1 cellular context compared by ENCODE assay signal in genomic region chr1:64917328-64917861, GRCh38.
TF ChIP-seq lines count a peak whose summit lies in the region.

No MANE protein-coding gene starts in this region.

TF ChIP-seq in HepG2, 621 proteins besides CTCF, POLR2A, EP300 and RAD21:
- TF ChIP-seq GABPA (IDR thresholded peaks at IDR 0.05; ENCODE audit: low read depth, low read length): no peak
- peak; percentile 50; the same call in 1 of the 2 replicates for TF ChIP-seq GABPA (CRISPR knock-in tag; IDR thresholded peaks at IDR 0.05; ENCODE audit: low read depth)
- TF ChIP-seq ELF3 (CRISPR knock-in tag; IDR thresholded peaks at IDR 0.05): 0 out of 2 replicates have a peak, but pooled peaks have one; percentile 8
- TF ChIP-seq ZBTB40 (IDR thresholded peaks at IDR 0.05): no peak
- TF ChIP-seq ZBTB40 (CRISPR knock-in tag; IDR thresholded peaks at IDR 0.05): no peak
- no peak for TF ChIP-seq ATM (IDR thresholded peaks at IDR 0.05; ENCODE audit: borderline replicate concordance)
- TF ChIP-seq EHMT2 (IDR thresholded peaks at IDR 0.05; ENCODE audit: borderline replicate concordance, low read depth, low read length): 0 out of 2 replicates have a peak, but pooled peaks have one; percentile 13
- peak; percentile 91; the same call in 1 of the 2 replicates for TF ChIP-seq PRDM10 (CRISPR knock-in tag; IDR thresholded peaks at IDR 0.05; ENCODE audit: low read depth)
- TF ChIP-seq ZBTB38 (CRISPR knock-in tag; IDR thresholded peaks at IDR 0.05): peak; percentile 47; the same call in 1 of the 2 replicates
